ENCODE assay signal across 8 cellular contexts in the genomic region with DNA sequence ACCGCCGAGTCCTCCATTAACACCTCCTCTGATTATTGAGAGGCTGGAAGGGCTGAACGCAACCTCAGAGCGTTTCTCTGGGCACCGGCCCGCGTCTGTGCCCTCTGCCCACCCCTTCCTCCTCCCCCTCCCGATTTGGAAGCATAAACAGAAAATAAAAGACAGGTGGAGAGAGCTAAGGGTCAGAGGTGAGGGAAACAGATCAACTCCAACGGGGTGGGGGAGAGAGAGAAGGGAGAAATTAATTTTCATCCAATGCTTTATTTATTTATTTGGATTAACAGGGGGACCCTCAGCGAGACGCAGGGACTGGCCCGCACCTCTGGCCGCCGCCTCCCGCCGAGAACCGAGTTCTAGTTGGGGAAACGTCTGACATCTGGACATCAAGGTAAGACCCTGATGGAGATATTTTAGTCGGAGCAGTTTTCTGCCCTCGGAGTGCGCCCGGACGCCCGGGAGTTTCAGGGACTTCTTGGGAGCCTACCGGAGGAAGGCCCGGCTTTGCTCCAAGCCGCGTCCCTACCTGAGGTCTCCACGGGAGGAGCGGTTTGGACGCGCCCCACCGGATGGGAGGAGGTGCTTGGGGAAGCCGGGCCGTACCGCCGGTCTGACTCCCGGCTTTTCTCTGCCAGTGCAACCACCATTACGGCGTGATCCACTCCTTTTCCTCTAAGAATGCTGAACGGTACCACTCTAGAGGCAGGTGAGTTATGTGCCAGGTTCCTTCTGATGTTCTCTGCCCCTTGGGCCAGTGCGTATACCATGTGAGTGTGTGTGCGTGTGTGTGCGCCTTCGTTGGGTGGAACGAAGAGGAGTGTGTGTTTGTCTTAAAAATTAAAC. TPM values are rescaled to one million over a fixed set of nuclear protein-coding genes. Genes with fewer than 3 reads are reported as not detected.
DNase-seq lines count a peak whose midpoint lies in the region; ATAC-seq and TF ChIP-seq lines count a peak whose summit lies in the region.

No MANE protein-coding gene starts in this region.

- H3K4me3 Mint-ChIP-seq in brain = peak overlapping the region; percentile 84 to 92 (median 86)
- H3K4me3 Mint-ChIP-seq in natural killer cell treated with Interleukin-12 subunit alpha and Interleukin-12 subunit beta and Interleukin-15 and Interleukin-18, amount 100 ng/mL, for 72 hours = peak overlapping the region; percentile 72

- H3K27ac Mint-ChIP-seq in brain = peak overlapping the region in 3 of 5 experiments; percentile 63 to 96 (median 92)
- no peak overlapping the region for H3K27ac Mint-ChIP-seq in natural killer cell treated with Interleukin-12 subunit alpha and Interleukin-12 subunit beta and Interleukin-15 and Interleukin-18, amount 100 ng/mL, for 72 hours

- peak; percentile 38 for DNase-seq in D341Med (ENCODE audit: low spot score)
- DNase-seq in LoVo (ENCODE audit: low spot score) = peak; percentile 41
- DNase-seq in natural killer cell treated with Interleukin-12 subunit alpha and Interleukin-12 subunit beta and Interleukin-15 and Interleukin-18, amount 100 ng/mL, for 72 hours (ENCODE audit: low spot score) = no peak
- DNase-seq in hypothalamus (lab: John Stamatoyannopoulos, UW) = no peak
- no peak for DNase-seq in Ammon's horn (ENCODE audit: low spot score)
- DNase-seq in SHP77 (lab: John Stamatoyannopoulos, UW) = no peak
- no peak for DNase-seq in iPS-NIHi7 (ENCODE audit: extremely low spot score)

- H3K36me3 Mint-ChIP-seq in brain = no peaks in the 10 kb centered on the region
- H3K36me3 Mint-ChIP-seq in natural killer cell treated with Interleukin-12 subunit alpha and Interleukin-12 subunit beta and Interleukin-15 and Interleukin-18, amount 100 ng/mL, for 72 hours = no peaks in the 10 kb centered on the region

- no peak for TF ChIP-seq CTCF in brain (conservative IDR thresholded peaks at IDR 0.05)

- ATAC-seq in natural killer cell treated with Interleukin-12 subunit alpha and Interleukin-12 subunit beta and Interleukin-15 and Interleukin-18, amount 100 ng/mL, for 72 hours = no peak

- peaks cover 77% of the 10 kb centered on the region for H3K4me1 Mint-ChIP-seq in brain
- H3K4me1 Mint-ChIP-seq in natural killer cell treated with Interleukin-12 subunit alpha and Interleukin-12 subunit beta and Interleukin-15 and Interleukin-18, amount 100 ng/mL, for 72 hours (ENCODE audit: low read depth in 2 of 2) = peaks cover 47 to 48% of the 10 kb centered on the region in 2 donors

- H3K27me3 Mint-ChIP-seq in brain = peaks cover 100% of the 10 kb centered on the region
- peaks cover 73 to 84% of the 10 kb centered on the region in 2 donors for H3K27me3 Mint-ChIP-seq in natural killer cell treated with Interleukin-12 subunit alpha and Interleukin-12 subunit beta and Interleukin-15 and Interleukin-18, amount 100 ng/mL, for 72 hours

- H3K9me3 Mint-ChIP-seq in brain = peaks cover 0 to 6% (median 0%) of the 10 kb centered on the region in 5 experiments
- no peaks in the 10 kb centered on the region for H3K9me3 Mint-ChIP-seq in natural killer cell treated with Interleukin-12 subunit alpha and Interleukin-12 subunit beta and Interleukin-15 and Interleukin-18, amount 100 ng/mL, for 72 hours

RNA-seq across cellular contexts. Expression of a gene that starts 5.1 kb away (rescaled TPM):
- not detected for polyA plus RNA-seq in brain (ENCODE audit: insufficient read depth, low read depth, low replicate concordance)
- under 1 TPM in 1 of 2 donors, not detected in 1; 0.20 TPM for total RNA-seq in natural killer cell treated with Interleukin-12 subunit alpha and Interleukin-12 subunit beta and Interleukin-15 and Interleukin-18, amount 100 ng/mL, for 72 hours

RNA-seq across cellular contexts. Expression of a gene that starts 9.6 kb away (rescaled TPM):
- 2.3 TPM for polyA plus RNA-seq in brain (ENCODE audit: insufficient read depth, low read depth, low replicate concordance)
- total RNA-seq in natural killer cell treated with Interleukin-12 subunit alpha and Interleukin-12 subunit beta and Interleukin-15 and Interleukin-18, amount 100 ng/mL, for 72 hours = 1 to 10 TPM in 1 of 2 donors, not detected in 1; 1.8 TPM

Comparison
In these comparisons a context has a peak if more than half of its experiments do, and no peak if none do; other contexts are left out.
1. DNase-seq: peak in D341Med (single experiment) and LoVo (single experiment); none in natural killer cell treated with Interleukin-12 subunit alpha and Interleukin-12 subunit beta and Interleukin-15 and Interleukin-18, amount 100 ng/mL, for 72 hours (single experiment), hypothalamus (0 of 51), Ammon's horn (single experiment), SHP77 (0 of 2) and iPS-NIHi7 (single experiment).
2. H3K27ac Mint-ChIP-seq: peak in brain (3 of 5); none in natural killer cell treated with Interleukin-12 subunit alpha and Interleukin-12 subunit beta and Interleukin-15 and Interleukin-18, amount 100 ng/mL, for 72 hours (0 of 2).